Comparison of ENCODE assay signal across 16 cellular contexts in the genomic region with DNA sequence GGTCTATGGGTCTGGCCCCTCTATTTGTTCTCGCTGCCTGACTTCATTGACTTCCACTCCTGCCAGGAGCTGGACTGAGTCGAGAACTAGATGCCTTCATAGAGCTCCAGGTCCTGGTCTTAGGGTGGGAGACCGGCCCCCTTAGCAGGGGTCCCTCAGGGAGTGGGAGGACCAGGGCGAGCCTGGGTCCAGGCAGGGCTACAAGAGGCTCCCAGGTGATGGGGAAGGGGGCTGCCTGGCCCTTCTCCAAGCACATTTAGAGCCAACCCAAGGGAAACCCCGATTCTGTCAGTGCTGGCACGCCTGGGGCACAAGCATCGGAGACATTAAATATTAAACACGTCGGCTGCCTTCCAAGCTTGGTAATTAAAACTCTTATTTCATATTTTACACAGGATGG. TPM values are rescaled to one million over a fixed set of nuclear protein-coding genes. Genes with fewer than 3 reads are reported as not detected.
DNase-seq lines count a peak whose midpoint lies in the region; ATAC-seq and TF ChIP-seq lines count a peak whose summit lies in the region.
"Had no signal": no experiment of that assay in that cellular context is flagged by ENCODE, and none has a peak within 500 bp of the region (broad histone marks: within the 10 kb centered on the region; RNA-seq: fewer than 3 reads in every experiment).

No MANE protein-coding gene starts in this region.

- no peaks in the 10 kb centered on the region for H3K9me3 ChIP-seq in left ventricle myocardium inferior (replicated peaks)
- H3K9me3 ChIP-seq in SJCRH30 (replicated peaks) = no peaks in the 10 kb centered on the region
- H3K9me3 ChIP-seq: upper lobe of left lung had no signal

- peaks cover 28% of the 10 kb centered on the region for H3K4me1 ChIP-seq in left ventricle myocardium inferior
- H3K4me1 ChIP-seq in SJCRH30 = no peaks in the 10 kb centered on the region

- TF ChIP-seq CTCF in left ventricle myocardium inferior (IDR thresholded peaks at IDR 0.05; ENCODE audit: borderline replicate concordance) (no peak), type B pancreatic cell (conservative IDR thresholded peaks at IDR 0.05) (no peak)

- H3K4me3 Mint-ChIP-seq in type B pancreatic cell = peak overlapping the region; percentile 52
- H3K4me3 Mint-ChIP-seq in stimulated activated effector memory CD8-positive, alpha-beta T cell treated with anti-CD3 and anti-CD28 coated beads, Interleukin-12 subunit alpha, Interleukin-12 subunit beta, amount 100 ng/mL, for 72 hours = no peak overlapping the region
- H3K4me3 Mint-ChIP-seq: activated CD4-positive, alpha-beta T cell treated with anti-CD3 and anti-CD28 coated beads for 36 hours; activated T-helper 17 cell treated with anti-CD3 and anti-CD28 coated beads, Interleukin-2, amount 50 U/mL, for 72 hours; immature natural killer cell had no signal

- no peak for ATAC-seq in left ventricle myocardium superior
- no peak for ATAC-seq in stimulated activated effector memory CD8-positive, alpha-beta T cell treated with anti-CD3 and anti-CD28 coated beads, Interleukin-12 subunit alpha, Interleukin-12 subunit beta, amount 100 ng/mL, for 72 hours

- H3K27me3 ChIP-seq in left ventricle myocardium inferior (ENCODE audit: low read depth) (peaks cover 63% of the 10 kb centered on the region), SJCRH30 (no peaks in the 10 kb centered on the region)
- H3K27me3 ChIP-seq: upper lobe of left lung had no signal

- peak overlapping the region; percentile 44 for H3K4me3 ChIP-seq in left ventricle myocardium inferior
- H3K4me3 ChIP-seq in SJCRH30 = peak overlapping the region; percentile 45

- no peaks in the 10 kb centered on the region for H3K36me3 ChIP-seq in left ventricle myocardium inferior
- no peaks in the 10 kb centered on the region for H3K36me3 ChIP-seq in SJCRH30
- H3K36me3 ChIP-seq: upper lobe of left lung had no signal

- H3K36me3 Mint-ChIP-seq in type B pancreatic cell = no peaks in the 10 kb centered on the region
- H3K36me3 Mint-ChIP-seq in stimulated activated effector memory CD8-positive, alpha-beta T cell treated with anti-CD3 and anti-CD28 coated beads, Interleukin-12 subunit alpha, Interleukin-12 subunit beta, amount 100 ng/mL, for 72 hours = no peaks in the 10 kb centered on the region
- H3K36me3 Mint-ChIP-seq: activated naive CD4-positive, alpha-beta T cell treated with anti-CD3 and anti-CD28 coated beads, Interleukin-2, amount 50 U/mL, for 72 hours; immature natural killer cell had no signal

- H3K27me3 Mint-ChIP-seq in type B pancreatic cell = peaks cover 27% of the 10 kb centered on the region

- no peak overlapping the region for H3K27ac ChIP-seq in left ventricle myocardium inferior (replicated peaks)
- H3K27ac ChIP-seq in SJCRH30 = no peak overlapping the region
- H3K27ac ChIP-seq: C4-2B, upper lobe of left lung had no signal

- no peak overlapping the region for H3K27ac Mint-ChIP-seq in type B pancreatic cell
- no peak overlapping the region for H3K27ac Mint-ChIP-seq in stimulated activated effector memory CD8-positive, alpha-beta T cell treated with anti-CD3 and anti-CD28 coated beads, Interleukin-12 subunit alpha, Interleukin-12 subunit beta, amount 100 ng/mL, for 72 hours
- H3K27ac Mint-ChIP-seq: activated CD4-positive, alpha-beta T cell treated with anti-CD3 and anti-CD28 coated beads for 36 hours; activated naive CD4-positive, alpha-beta T cell treated with anti-CD3 and anti-CD28 coated beads, Interleukin-2, amount 50 U/mL, for 72 hours; activated T-helper 17 cell treated with anti-CD3 and anti-CD28 coated beads, Interleukin-2, amount 50 U/mL, for 72 hours; immature natural killer cell had no signal

- peaks cover 5% of the 10 kb centered on the region for H3K4me1 Mint-ChIP-seq in type B pancreatic cell (ENCODE audit: unreplicated experiment)
- no peaks in the 10 kb centered on the region for H3K4me1 Mint-ChIP-seq in stimulated activated effector memory CD8-positive, alpha-beta T cell treated with anti-CD3 and anti-CD28 coated beads, Interleukin-12 subunit alpha, Interleukin-12 subunit beta, amount 100 ng/mL, for 72 hours
- H3K4me1 Mint-ChIP-seq: activated CD4-positive, alpha-beta T cell treated with anti-CD3 and anti-CD28 coated beads for 36 hours; activated T-helper 17 cell treated with anti-CD3 and anti-CD28 coated beads, Interleukin-2, amount 50 U/mL, for 72 hours; immature natural killer cell had no signal

- no peaks in the 10 kb centered on the region for H3K9me3 Mint-ChIP-seq in type B pancreatic cell
- no peaks in the 10 kb centered on the region for H3K9me3 Mint-ChIP-seq in stimulated activated effector memory CD8-positive, alpha-beta T cell treated with anti-CD3 and anti-CD28 coated beads, Interleukin-12 subunit alpha, Interleukin-12 subunit beta, amount 100 ng/mL, for 72 hours
- H3K9me3 Mint-ChIP-seq: activated naive CD4-positive, alpha-beta T cell treated with anti-CD3 and anti-CD28 coated beads, Interleukin-2, amount 50 U/mL, for 72 hours; activated T-helper 17 cell treated with anti-CD3 and anti-CD28 coated beads, Interleukin-2, amount 50 U/mL, for 72 hours had no signal

- intact Hi-C loops in left ventricle myocardium inferior (cut with micrococcal nuclease) = loop anchor here (5.0 kb wide), 1 partner anchor 74 kb away; no protein-coding TSS in a partner anchor
- intact Hi-C loops in left ventricle myocardium superior (cut with micrococcal nuclease) = loop anchor here (5.0 kb wide), 1 partner anchor 74 kb away; no protein-coding TSS in a partner anchor

- no peak for DNase-seq in left ventricle myocardium inferior
- no peak for DNase-seq in left ventricle myocardium superior
- DNase-seq in SJCRH30 = no peak
- DNase-seq in mesenteric fat pad (ENCODE audit: low spot score) = peak; percentile 84
- no peak for DNase-seq in type B pancreatic cell (ENCODE audit: extremely low spot score, unreplicated experiment)
- no peak for DNase-seq in NCI-H146 treated with DMSO at 0.1 percent for 48 hours (lab: John Stamatoyannopoulos, UW; ENCODE audit: unreplicated experiment)
- DNase-seq in activated CD4-positive, alpha-beta T cell treated with anti-CD3 and anti-CD28 coated beads, Interleukin-2, amount 50 U/mL, for 4 hours = no peak
- no peak for DNase-seq in stimulated activated effector memory CD8-positive, alpha-beta T cell treated with anti-CD3 and anti-CD28 coated beads, Interleukin-12 subunit alpha, Interleukin-12 subunit beta, amount 100 ng/mL, for 72 hours (ENCODE audit: low spot score in 2 of 2)
- DNase-seq: KG1, NCI-H187 treated with DMSO at 0.1 percent for 48 hours had no signal

RNA-seq across cellular contexts. Expression of a gene that starts 23.7 kb away (rescaled TPM):
- total RNA-seq in left ventricle myocardium inferior (30.2 TPM), left ventricle myocardium superior (36.6 TPM), mesenteric fat pad (20.9 TPM), type B pancreatic cell (ENCODE audit: low replicate concordance) (16.7 and 19.5 TPM in 2 replicates)
- 16.2 and 18.0 TPM in 2 replicates for total RNA-seq in SJCRH30 (2014; rRNA removed; shearing (Covaris generic))
